8 cellular contexts compared by ENCODE assay signal in the genomic region with DNA sequence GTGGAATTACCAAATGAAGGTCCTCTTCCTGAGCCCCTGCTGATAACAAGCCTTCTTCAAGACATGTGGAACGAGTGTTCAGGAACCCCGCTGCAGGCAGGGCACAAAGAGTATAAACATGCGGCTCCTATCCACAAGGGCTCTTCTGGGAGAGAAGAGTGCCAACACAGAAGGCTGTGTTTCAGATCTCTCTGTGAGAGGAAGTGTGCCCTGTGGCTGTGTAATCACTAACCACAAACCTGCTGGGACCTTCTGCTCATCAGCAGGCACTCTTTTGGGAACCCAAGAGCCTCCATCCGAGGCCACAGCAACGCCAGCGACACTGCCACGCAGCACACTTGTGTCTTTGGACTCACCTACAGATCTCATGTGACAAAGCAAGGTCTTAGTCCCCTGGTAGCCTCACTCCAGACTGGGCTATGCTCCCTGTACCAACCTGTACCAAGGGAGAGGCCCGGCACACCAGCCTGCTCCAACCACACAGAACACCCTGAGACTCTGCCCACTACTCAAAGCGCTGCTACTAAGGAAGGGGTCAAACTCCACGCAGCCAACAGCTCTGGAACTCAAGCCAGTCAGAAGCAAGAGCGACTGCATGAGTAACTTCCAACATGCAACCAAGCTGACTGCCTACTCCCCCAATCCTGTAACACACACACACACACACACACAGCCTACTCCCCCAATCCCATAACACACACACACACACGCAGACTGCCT. TPM values are rescaled to one million over a fixed set of nuclear protein-coding genes. Genes with fewer than 3 reads are reported as not detected.
DNase-seq lines count a peak whose midpoint lies in the region; ATAC-seq, FAIRE-seq and TF ChIP-seq lines count a peak whose summit lies in the region.

No MANE protein-coding gene starts in this region.

- H3K27ac ChIP-seq in VCaP (peak overlapping the region; percentile 88), kidney (ENCODE audit: low read depth in 2 of 2, low read length in 2 of 2) (peak overlapping the region in 1 of 2 donors; percentile 5), testis (no peak overlapping the region)

- peaks cover 25 to 41% of the 10 kb centered on the region in 2 donors for H3K4me1 ChIP-seq in kidney (ENCODE audit: control insufficient read depth in 1 of 2, insufficient read depth in 1 of 2, low read depth in 1 of 2, low read length in 2 of 2)
- H3K4me1 ChIP-seq in testis = peaks cover 16% of the 10 kb centered on the region

- H3K36me3 ChIP-seq in kidney (ENCODE audit: control insufficient read depth in 1 of 2, insufficient read depth in 2 of 2, low read length in 2 of 2) = peaks cover 12 to 18% of the 10 kb centered on the region in 2 donors
- H3K36me3 ChIP-seq in testis (ENCODE audit: low read depth, missing control alignments) = no peaks in the 10 kb centered on the region

- TF ChIP-seq CTCF in VCaP (conservative IDR thresholded peaks at IDR 0.05) (no peak), kidney (IDR thresholded peaks at IDR 0.05; ENCODE audit: borderline replicate concordance, extremely low read depth, insufficient read depth) (no peak), testis (IDR thresholded peaks at IDR 0.05) (no peak)

- H3K9me3 ChIP-seq in kidney (ENCODE audit: control insufficient read depth in 1 of 2, low read length in 2 of 2) (no peaks in the 10 kb centered on the region), testis (no peaks in the 10 kb centered on the region)

- H3K27me3 ChIP-seq in testis = no peaks in the 10 kb centered on the region

- no peak overlapping the region for H3K4me3 ChIP-seq in kidney (ENCODE audit: low read length in 2 of 2)
- no peak overlapping the region for H3K4me3 ChIP-seq in testis

- H3K9ac ChIP-seq in kidney (ENCODE audit: low read length in 2 of 2) = no peak overlapping the region

- TF ChIP-seq POLR2A in testis (IDR thresholded peaks at IDR 0.05) = no peak

- intact Hi-C loops in kidney (cut with DNase I) (no loop called here), testis (cut with DNase I; ENCODE audit: low total_unique reads) (no loop called here)

- FAIRE-seq in kidney (lab: Jason Lieb, UNC) = no peak

- ATAC-seq in HG03045 (IDR thresholded peaks at IDR 0.05; ENCODE audit: unreplicated experiment) (no peak), HG02852 (IDR thresholded peaks at IDR 0.05; ENCODE audit: unreplicated experiment) (no peak)

- DNase-seq in stimulated activated CD4-positive, alpha-beta T cell treated with anti-CD3 and anti-CD28 coated beads, Interleukin-4, amount 100 ng/mL, for 24 hours = peak; percentile 25
- DNase-seq in stimulated activated CD4-positive, alpha-beta T cell treated with anti-CD3 and anti-CD28 coated beads, Interleukin-4, amount 100 ng/mL, for 1 hour = no peak
- peak; percentile 31 for DNase-seq in kidney
- DNase-seq in NCI-H1694 treated with DMSO at 0.1 percent for 48 hours (lab: John Stamatoyannopoulos, UW) = no peak
- no peak for DNase-seq in testis

- WGBS in testis, 2 donors = 80 to 86% methylated on average over 9 to 12 of the region's 12 CpGs

RNA-seq across cellular contexts. Expression of gene PTTG1IP, which starts 7.8 kb away (rescaled TPM):
- total RNA-seq in kidney (378 TPM), testis (100 to 1,000 TPM; 190 to 195 TPM)
- polyA plus RNA-seq in kidney (ENCODE audit: insufficient read depth, low read depth, low replicate concordance) (187 TPM), testis (ENCODE audit: insufficient read depth, low read depth, low replicate concordance) (171 TPM)

RNA-seq across cellular contexts. Expression of gene SUMO3, which starts 47.9 kb away (rescaled TPM):
- 88.6 TPM for total RNA-seq in kidney
- polyA plus RNA-seq in kidney (ENCODE audit: insufficient read depth, low read depth, low replicate concordance) = 89.9 TPM
- total RNA-seq in testis = 10 to 100 TPM; 69.9 to 87.9 TPM
- polyA plus RNA-seq in testis (ENCODE audit: insufficient read depth, low read depth, low replicate concordance) = 93.0 TPM

RNA-seq across cellular contexts. Expression of gene ITGB2, which starts 55.0 kb away (rescaled TPM):
- total RNA-seq in kidney = 111 TPM
- 9.5 TPM for polyA plus RNA-seq in kidney (ENCODE audit: insufficient read depth, low read depth, low replicate concordance)
- 10 to 100 TPM in 1 of 2 donors, 1 to 10 TPM in 1; 5.6 to 29.5 TPM for total RNA-seq in testis
- polyA plus RNA-seq in testis (ENCODE audit: insufficient read depth, low read depth, low replicate concordance) = 27.4 TPM

Comparison
In these comparisons a context has a peak if more than half of its experiments do, and no peak if none do; other contexts are left out.
1. DNase-seq: peak in stimulated activated CD4-positive, alpha-beta T cell treated with anti-CD3 and anti-CD28 coated beads, Interleukin-4, amount 100 ng/mL, for 24 hours (single experiment) and kidney (single experiment); none in stimulated activated CD4-positive, alpha-beta T cell treated with anti-CD3 and anti-CD28 coated beads, Interleukin-4, amount 100 ng/mL, for 1 hour (single experiment), NCI-H1694 treated with DMSO at 0.1 percent for 48 hours (single experiment) and testis (single experiment).